22 cellular contexts compared by ENCODE assay signal in genomic region chr11:115276799-115277198, GRCh38.
A peak's percentile ranks its signal among the peaks of the same experiment; 100 is the strongest.
DNase-seq lines count a peak whose midpoint lies in the region; ATAC-seq and TF ChIP-seq lines count a peak whose summit lies in the region.
"Had no signal": no experiment of that assay in that cellular context is flagged by ENCODE, and none has a peak within 500 bp of the region (broad histone marks: within the 10 kb centered on the region; RNA-seq: fewer than 3 reads in every experiment).

No MANE protein-coding gene starts in this region.

- H3K36me3 Mint-ChIP-seq in brain = peaks cover 3% of the 10 kb centered on the region
- peaks cover 14% of the 10 kb centered on the region for H3K36me3 Mint-ChIP-seq in type B pancreatic cell

- H3K4me1 Mint-ChIP-seq in brain (peaks cover 94% of the 10 kb centered on the region), type B pancreatic cell (ENCODE audit: unreplicated experiment) (peaks cover 44% of the 10 kb centered on the region)
- H3K4me1 Mint-ChIP-seq: CD8-positive, alpha-beta memory T cell had no signal

- H3K27ac Mint-ChIP-seq in brain = peak overlapping the region; percentile 29 to 93 (median 88)
- no peak overlapping the region for H3K27ac Mint-ChIP-seq in type B pancreatic cell
- H3K27ac Mint-ChIP-seq: CD8-positive, alpha-beta memory T cell; H9; HFFc6 had no signal

- H3K27me3 Mint-ChIP-seq in brain (no peaks in the 10 kb centered on the region), type B pancreatic cell (no peaks in the 10 kb centered on the region)

- H3K4me3 Mint-ChIP-seq in brain (peak overlapping the region; percentile 1 to 84 (median 64)), type B pancreatic cell (peak overlapping the region; percentile 4)
- H3K4me3 Mint-ChIP-seq: CD8-positive, alpha-beta memory T cell; H9; HFFc6 had no signal

- no peak for ATAC-seq in HG02588 (IDR thresholded peaks at IDR 0.05; ENCODE audit: unreplicated experiment)
- ATAC-seq: HepG2, Panc1 had no signal

- DNase-seq in G401 (ENCODE audit: low spot score) (peak; percentile 50), fibroblast of peridontal ligament (ENCODE audit: extremely low read depth) (peak; percentile 5), type B pancreatic cell (ENCODE audit: extremely low spot score, unreplicated experiment) (no peak), NCI-H446 (lab: John Stamatoyannopoulos, UW) (no peak), NCI-H2107 treated with DMSO at 0.1 percent for 48 hours (lab: John Stamatoyannopoulos, UW; ENCODE audit: unreplicated experiment) (no peak)
- DNase-seq: Calu3; CD8-positive, alpha-beta memory T cell; DMS153; GDM1; H9; HFFc6; KBM-7; NCI-H1092; NCI-H1436; NCI-H187 treated with DMSO at 0.1 percent for 48 hours; NCI-H2107; NCI-H510A treated with DMSO at 0.1 percent for 48 hours; NCI-H748 treated with DMSO at 0.1 percent for 48 hours had no signal

- H3K9me3 Mint-ChIP-seq in brain = no peaks in the 10 kb centered on the region
- H3K9me3 Mint-ChIP-seq in type B pancreatic cell = peaks cover 13% of the 10 kb centered on the region
- H3K9me3 Mint-ChIP-seq: CD8-positive, alpha-beta memory T cell; H9 had no signal

- TF ChIP-seq CTCF in brain (conservative IDR thresholded peaks at IDR 0.05) (no peak), type B pancreatic cell (conservative IDR thresholded peaks at IDR 0.05) (no peak)

- in situ Hi-C loops in G401 (cut with HindIII; ENCODE audit: low sequenced_read_pairs) = no loop called here

Comparison
In these comparisons a context has a peak if more than half of its experiments do, and no peak if none do; other contexts are left out.
1. DNase-seq: peak in G401 (single experiment) and fibroblast of peridontal ligament (single experiment); none in type B pancreatic cell (single experiment), NCI-H446 (0 of 2) and NCI-H2107 treated with DMSO at 0.1 percent for 48 hours (single experiment).